Comparison of ENCODE assay signal across 21 cellular contexts in the genomic region with DNA sequence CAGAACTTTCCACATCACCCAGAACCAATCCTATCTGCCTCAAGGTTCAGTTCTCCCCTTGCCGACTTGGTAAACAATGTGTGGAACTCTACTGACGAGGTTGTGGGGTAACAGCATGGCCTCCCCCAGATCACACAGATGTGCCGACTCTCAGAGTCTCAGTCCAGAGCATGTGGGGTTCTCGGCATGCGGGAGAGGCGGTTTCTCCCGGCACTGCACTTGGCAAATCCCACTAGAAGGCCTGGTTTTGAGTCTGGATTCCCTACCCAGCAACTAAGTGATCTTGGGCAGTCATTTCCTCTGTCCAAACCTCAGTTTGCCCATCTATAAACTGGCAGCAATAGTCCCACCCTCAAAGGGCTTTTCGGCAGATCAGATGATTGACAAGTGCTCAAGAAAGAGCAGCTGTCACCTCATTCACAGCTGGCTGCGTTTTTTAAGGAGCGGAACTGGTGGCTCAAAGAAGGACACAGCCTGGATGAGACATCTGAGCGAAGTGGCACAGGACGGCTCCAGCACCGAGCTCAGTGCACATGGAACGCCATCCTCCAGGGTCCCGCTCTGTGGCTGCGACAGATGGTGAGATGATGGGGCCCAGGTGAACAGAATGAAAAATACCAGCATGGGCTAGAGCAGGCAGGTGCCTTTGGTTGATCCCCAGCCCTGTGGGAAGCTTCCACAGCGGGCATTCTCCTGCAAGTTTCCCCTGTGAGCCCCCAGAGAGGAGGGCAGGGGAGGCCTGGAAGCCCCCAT. TPM values are rescaled to one million over a fixed set of nuclear protein-coding genes. Genes with fewer than 3 reads are reported as not detected.
DNase-seq lines count a peak whose midpoint lies in the region; ATAC-seq, FAIRE-seq and TF ChIP-seq lines count a peak whose summit lies in the region.
"Had no signal": no experiment of that assay in that cellular context is flagged by ENCODE, and none has a peak within 500 bp of the region (broad histone marks: within the 10 kb centered on the region; RNA-seq: fewer than 3 reads in every experiment).

No MANE protein-coding gene starts in this region.

- peaks cover 0 to 13% (median 0%) of the 10 kb centered on the region in 5 donors for H3K36me3 Mint-ChIP-seq in naive thymus-derived CD4-positive, alpha-beta T cell
- H3K36me3 Mint-ChIP-seq: brain had no signal

- H4K20me1 ChIP-seq in HCT116 (ENCODE audit: insufficient read depth) (no peaks in the 10 kb centered on the region), osteoblast (ENCODE audit: insufficient read depth, low read length) (no peaks in the 10 kb centered on the region)

- TF ChIP-seq CTCF in HCT116 (IDR thresholded peaks at IDR 0.05 in 2 of 3, conservative IDR thresholded peaks at IDR 0.05 in 1 of 3; ENCODE audit: borderline replicate concordance in 1 of 3, insufficient read depth in 1 of 3, low read depth in 2 of 3, low read length in 2 of 3) (no peak), bronchial epithelial cell (IDR thresholded peaks at IDR 0.05; ENCODE audit: insufficient read depth, low read length, severe bottlenecking) (no peak), osteoblast (IDR thresholded peaks at IDR 0.05; ENCODE audit: extremely low read depth, low read depth, low read length) (no peak)

- TF ChIP-seq RAD21 in HCT116 (IDR thresholded peaks at IDR 0.05; ENCODE audit: low read depth): no peak

- POLR2A ChIA-PET in HCT116 (lab: Charles Lee): no interaction called here
- POLR2A ChIA-PET in naive thymus-derived CD4-positive, alpha-beta T cell (lab: Charles Lee): no interaction called here

- H2AFZ ChIP-seq in HCT116 (ENCODE audit: low read depth, low read length, poor library complexity, severe bottlenecking) (no peak overlapping the region), osteoblast (ENCODE audit: low read length) (no peak overlapping the region)
- H2AFZ ChIP-seq: GM23338 had no signal

- intact Hi-C loops in HCT116 (cut with micrococcal nuclease): no loop called here
- intact Hi-C loops in naive thymus-derived CD4-positive, alpha-beta T cell (cut with micrococcal nuclease): no loop called here

- no peak overlapping the region for H3K27ac Mint-ChIP-seq in naive thymus-derived CD4-positive, alpha-beta T cell
- H3K27ac Mint-ChIP-seq: activated naive CD4-positive, alpha-beta T cell treated with anti-CD3 and anti-CD28 coated beads, Interleukin-2, amount 50 U/mL, for 24 hours; activated T-cell treated with anti-CD3 and anti-CD28 coated beads, Interleukin-2, amount 50 U/mL, for 72 hours; GM23338 had no signal

- no TSS peak for BruUV-seq in HCT116 (replicated peaks; lab: Mats Ljungman, UMichigan)

- no peak for ATAC-seq in HCT116
- no peak for ATAC-seq in naive thymus-derived CD4-positive, alpha-beta T cell
- ATAC-seq: activated CD4-positive, CD25-positive, alpha-beta regulatory T cell treated with anti-CD3 and anti-CD28 coated beads, Interleukin-2, amount 50 U/mL, for 24 hours; activated T-cell treated with anti-CD3 and anti-CD28 coated beads, Interleukin-2, amount 50 U/mL, for 72 hours; gastrocnemius medialis; GM23338 had no signal

- no peak overlapping the region for H3K4me3 Mint-ChIP-seq in naive thymus-derived CD4-positive, alpha-beta T cell
- H3K4me3 Mint-ChIP-seq: activated naive CD4-positive, alpha-beta T cell treated with anti-CD3 and anti-CD28 coated beads, Interleukin-2, amount 50 U/mL, for 24 hours; activated T-cell treated with anti-CD3 and anti-CD28 coated beads, Interleukin-2, amount 50 U/mL, for 72 hours; brain; GM23338 had no signal

- DNase-seq in DMS53 (lab: John Stamatoyannopoulos, UW): peak; percentile 69
- DNase-seq in HCT116 (ENCODE audit: low read depth, low spot score): no peak
- DNase-seq in bronchial epithelial cell (ENCODE audit: low read depth): no peak
- DNase-seq in osteoblast (ENCODE audit: insufficient read length, low spot score, missing footprints): peak; percentile 54
- no peak for DNase-seq in naive thymus-derived CD4-positive, alpha-beta T cell
- DNase-seq in stimulated activated CD4-positive, alpha-beta T cell treated with anti-CD3 and anti-CD28 coated beads, Interleukin-4, amount 100 ng/mL, for 1 hour: no peak
- no peak for DNase-seq in DMS79 treated with DMSO at 0.1 percent for 48 hours (lab: John Stamatoyannopoulos, UW)
- DNase-seq: activated T-cell treated with anti-CD3 and anti-CD28 coated beads, Interleukin-2, amount 50 U/mL, for 72 hours; dermis blood vessel endothelial cell; gastrocnemius medialis; NCI-H446; stimulated activated naive CD4-positive, alpha-beta T cell; T1000; transverse colon had no signal

- H3K27me3 Mint-ChIP-seq in naive thymus-derived CD4-positive, alpha-beta T cell: peaks cover 1 to 9% (median 7%) of the 10 kb centered on the region in 5 donors

- H3K9me3 Mint-ChIP-seq in naive thymus-derived CD4-positive, alpha-beta T cell: peaks cover 0 to 17% (median 10%) of the 10 kb centered on the region in 11 donors
- H3K9me3 Mint-ChIP-seq: activated naive CD4-positive, alpha-beta T cell treated with anti-CD3 and anti-CD28 coated beads, Interleukin-2, amount 50 U/mL, for 24 hours had no signal

- H3K9me2 ChIP-seq in HCT116 (ENCODE audit: insufficient read depth): no peaks in the 10 kb centered on the region

- no peak for TF ChIP-seq POLR2A in HCT116 (IDR thresholded peaks at IDR 0.05; ENCODE audit: borderline replicate concordance, extremely low read depth, insufficient read depth, insufficient read length)

- H3K79me2 ChIP-seq in HCT116 (ENCODE audit: insufficient read depth, low read length): no peaks in the 10 kb centered on the region
- H3K79me2 ChIP-seq in osteoblast (ENCODE audit: insufficient read depth, low read length): no peaks in the 10 kb centered on the region

- CTCF ChIA-PET in HCT116 (lab: Charles Lee): no interaction called here
- CTCF ChIA-PET in naive thymus-derived CD4-positive, alpha-beta T cell (lab: Charles Lee): no interaction called here

- H3K4me3 ChIP-seq in HCT116 (replicated peaks in 1 of 2; ENCODE audit: low read depth in 1 of 2, low read length in 2 of 2) (no peak overlapping the region), bronchial epithelial cell (ENCODE audit: low read depth, low read length) (no peak overlapping the region), osteoblast (ENCODE audit: insufficient read depth, low read length) (no peak overlapping the region)
- no peak overlapping the region for H3K4me3 ChIP-seq in naive thymus-derived CD4-positive, alpha-beta T cell (ENCODE audit: low read length)
- H3K4me3 ChIP-seq: gastrocnemius medialis, GM23338, transverse colon had no signal

- RAD21 ChIA-PET in HCT116 (lab: Charles Lee; ENCODE audit: low non-redundant PET in 1 of 2, low total read pairs in 2 of 2, uncharacterized antibody in 2 of 2, unreplicated experiment in 2 of 2): no interaction called here

- H3K9ac ChIP-seq in HCT116 (ENCODE audit: low read length): no peak overlapping the region

- peak overlapping the region; percentile 33 for H3K27ac ChIP-seq in HCT116 (ENCODE audit: low read depth, low read length)
- H3K27ac ChIP-seq in osteoblast (ENCODE audit: low read depth, low read length): no peak overlapping the region
- no peak overlapping the region for H3K27ac ChIP-seq in naive thymus-derived CD4-positive, alpha-beta T cell (ENCODE audit: low read depth, low read length)
- H3K27ac ChIP-seq: gastrocnemius medialis, neutrophil, RWPE1, transverse colon had no signal

- no peaks in the 10 kb centered on the region for H3K36me3 ChIP-seq in HCT116 (ENCODE audit: control insufficient read depth in 1 of 2, insufficient read depth in 2 of 2, low read length in 2 of 2)
- no peaks in the 10 kb centered on the region for H3K36me3 ChIP-seq in bronchial epithelial cell (ENCODE audit: control insufficient read depth, insufficient read depth, low read length)
- H3K36me3 ChIP-seq in osteoblast (ENCODE audit: insufficient read depth, low read length): no peaks in the 10 kb centered on the region
- no peaks in the 10 kb centered on the region for H3K36me3 ChIP-seq in naive thymus-derived CD4-positive, alpha-beta T cell (ENCODE audit: control insufficient read depth in 2 of 3, insufficient read depth in 3 of 3, low read length in 3 of 3)
- H3K36me3 ChIP-seq: gastrocnemius medialis, transverse colon had no signal

- H3K9me3 ChIP-seq in HCT116 (ENCODE audit: control insufficient read depth in 1 of 2, insufficient read depth in 1 of 2, low read depth in 1 of 2, low read length in 2 of 2): no peaks in the 10 kb centered on the region
- H3K9me3 ChIP-seq in osteoblast (ENCODE audit: low read depth, low read length): peaks cover 3% of the 10 kb centered on the region
- H3K9me3 ChIP-seq in naive thymus-derived CD4-positive, alpha-beta T cell (ENCODE audit: control insufficient read depth in 2 of 3, low read length in 3 of 3): peaks cover 0 to 7% (median 0%) of the 10 kb centered on the region in 3 experiments
- H3K9me3 ChIP-seq: gastrocnemius medialis, neutrophil had no signal

- peaks cover 3% of the 10 kb centered on the region; the same call in 1 of the 2 replicates for H3K27me3 ChIP-seq in HCT116 (ENCODE audit: insufficient read depth, low read length)
- peaks cover 10% of the 10 kb centered on the region for H3K27me3 ChIP-seq in bronchial epithelial cell (ENCODE audit: control insufficient read depth, insufficient read depth, low read length)
- H3K27me3 ChIP-seq in osteoblast (ENCODE audit: insufficient read depth, low read length): peaks cover 13% of the 10 kb centered on the region
- H3K27me3 ChIP-seq in naive thymus-derived CD4-positive, alpha-beta T cell (ENCODE audit: control insufficient read depth in 2 of 2, insufficient read depth in 2 of 2, low read length in 2 of 2): no peaks in the 10 kb centered on the region
- H3K27me3 ChIP-seq: neutrophil had no signal

- H3K4me1 ChIP-seq in HCT116 (ENCODE audit: control insufficient read depth in 1 of 2, insufficient read depth in 2 of 2, low read length in 2 of 2): peaks cover 9 to 10% of the 10 kb centered on the region in 2 experiments; a peak in 3 of 4 replicates
- no peaks in the 10 kb centered on the region for H3K4me1 ChIP-seq in osteoblast (ENCODE audit: insufficient read depth, low read length)
- no peaks in the 10 kb centered on the region for H3K4me1 ChIP-seq in naive thymus-derived CD4-positive, alpha-beta T cell (ENCODE audit: control insufficient read depth in 2 of 2, insufficient read depth in 2 of 2, low read length in 2 of 2)
- H3K4me1 ChIP-seq: gastrocnemius medialis, transverse colon had no signal

- peak; percentile 64 for FAIRE-seq in bronchial epithelial cell (lab: Jason Lieb, UNC)
- FAIRE-seq: GM18507 had no signal

- H3K4me2 ChIP-seq in HCT116 (ENCODE audit: low read length) (no peak overlapping the region), osteoblast (ENCODE audit: insufficient read depth, low read length) (no peak overlapping the region)
- H3K4me2 ChIP-seq: GM23338 had no signal

- peaks cover 0 to 12% (median 0%) of the 10 kb centered on the region in 7 donors for H3K4me1 Mint-ChIP-seq in naive thymus-derived CD4-positive, alpha-beta T cell
- H3K4me1 Mint-ChIP-seq: activated naive CD4-positive, alpha-beta T cell treated with anti-CD3 and anti-CD28 coated beads, Interleukin-2, amount 50 U/mL, for 24 hours had no signal

RNA-seq across cellular contexts. Expression of gene TESC, which starts 7.3 kb away (rescaled TPM):
- total RNA-seq in HCT116 (2021; ENCODE audit: unreplicated experiment) (10.4 TPM), bronchial epithelial cell (not detected in 2 replicates), osteoblast (not detected in 2 replicates)
- polyA plus RNA-seq in HCT116 (2012): 9.7 and 12.2 TPM in 2 replicates
- 10 to 100 TPM in 2 of 5 experiments, 1 to 10 TPM in 1, not detected in 2; 4.6 to 41.1 (median 25.8) TPM for total RNA-seq in naive thymus-derived CD4-positive, alpha-beta T cell
- polyA plus RNA-seq in naive thymus-derived CD4-positive, alpha-beta T cell: 1 to 10 TPM in 1 of 2 donors, under 1 TPM in 1; 0.82 to 3.5 TPM

Comparison
In these comparisons a context has a peak if more than half of its experiments do, and no peak if none do; other contexts are left out.
1. DNase-seq: peak in DMS53 (single experiment) and osteoblast (single experiment); none in HCT116 (single experiment), bronchial epithelial cell (single experiment), naive thymus-derived CD4-positive, alpha-beta T cell (0 of 9), stimulated activated CD4-positive, alpha-beta T cell treated with anti-CD3 and anti-CD28 coated beads, Interleukin-4, amount 100 ng/mL, for 1 hour (single experiment) and DMS79 treated with DMSO at 0.1 percent for 48 hours (single experiment).